ENCODE assay signal across 8 cellular contexts in the genomic region with DNA sequence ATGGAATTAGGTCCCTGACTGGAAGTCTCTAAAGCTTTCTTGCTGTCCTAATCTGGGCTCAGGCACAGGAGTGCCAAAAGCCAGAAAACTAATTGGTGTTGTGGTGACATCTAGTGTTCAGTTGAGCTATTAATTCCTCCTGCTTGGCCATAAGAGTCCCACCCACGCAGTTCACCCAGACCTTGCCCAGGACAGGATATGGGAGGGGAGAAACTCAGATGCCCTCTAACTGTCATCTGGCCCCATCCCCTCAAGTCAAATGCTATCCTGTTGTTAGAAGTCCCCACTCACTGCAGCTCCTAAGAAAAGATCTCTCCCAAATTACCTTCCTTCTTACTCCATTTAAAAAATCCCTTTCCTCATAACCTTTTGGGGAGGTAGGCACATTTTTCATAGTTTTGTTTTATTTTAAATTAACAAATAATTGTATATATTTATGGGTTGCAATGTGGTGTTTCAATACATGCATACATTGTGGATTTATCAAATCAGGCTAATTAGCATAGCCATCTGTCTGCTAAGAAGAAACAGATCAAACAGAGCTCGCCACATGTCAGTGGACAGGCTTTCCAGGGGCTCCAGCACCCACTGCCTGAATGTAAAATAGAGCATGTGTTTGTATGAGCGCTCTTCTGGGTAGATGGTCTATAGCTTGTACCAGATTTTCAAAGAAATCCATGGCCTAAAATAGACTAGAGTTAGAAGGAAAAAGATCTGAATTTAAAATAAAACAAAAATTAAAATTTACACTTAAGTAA.
A peak's percentile ranks its signal among the peaks of the same experiment; 100 is the strongest.
DNase-seq lines count a peak whose midpoint lies in the region; ATAC-seq and FAIRE-seq lines count a peak whose summit lies in the region.

No MANE protein-coding gene starts in this region.

- peak; percentile 36 for FAIRE-seq in TTC549 (lab: Jason Lieb, UNC)

- DNase-seq in COLO668 (lab: John Stamatoyannopoulos, UW; ENCODE audit: unreplicated experiment) (peak; percentile 39), NCI-H2107 treated with DMSO at 0.1 percent for 48 hours (lab: John Stamatoyannopoulos, UW; ENCODE audit: unreplicated experiment) (peak; percentile 87), dedifferentiated amniotic fluid mesenchymal stem cell (ENCODE audit: extremely low spot score) (peak; percentile 88), lung microvascular endothelial cell (ENCODE audit: low read depth in 2 of 2) (peak; percentile 89 to 93)
- DNase-seq in stimulated activated naive CD8-positive, alpha-beta T cell treated with anti-CD3 and anti-CD28 coated beads, Interleukin-15, Interleukin-2, amounts not matched to agents 100 U/mL and 50 U/mL, for 24 hours, result peak; percentile 66

- ATAC-seq in GM19043 (IDR thresholded peaks at IDR 0.05; ENCODE audit: low read depth, unreplicated experiment) (peak; percentile 62), HG03135 (IDR thresholded peaks at IDR 0.05; ENCODE audit: unreplicated experiment) (peak; percentile 76)
- ATAC-seq in stimulated activated naive CD8-positive, alpha-beta T cell treated with anti-CD3 and anti-CD28 coated beads, Interleukin-15, Interleukin-2, amounts not matched to agents 100 U/mL and 50 U/mL, for 24 hours, result peak; percentile 64

Comparison
In these comparisons a context has a peak if more than half of its experiments do, and no peak if none do; other contexts are left out.
1. Peak in every context shown above with its lines: DNase-seq and ATAC-seq.
2. DNase-seq: peak in every context shown above with its lines; median percentile 91 in lung microvascular endothelial cell; 88 in dedifferentiated amniotic fluid mesenchymal stem cell; 87 in NCI-H2107 treated with DMSO at 0.1 percent for 48 hours; 66 in stimulated activated naive CD8-positive, alpha-beta T cell treated with anti-CD3 and anti-CD28 coated beads, Interleukin-15, Interleukin-2, amounts not matched to agents 100 U/mL and 50 U/mL, for 24 hours; 39 in COLO668.